In genomic region chr17:42079541-42079940, GRCh38 we compare ENCODE assay signal across 1 cellular context.
TF ChIP-seq lines count a peak whose summit lies in the region.

No MANE protein-coding gene starts in this region.

TF ChIP-seq in H1, 55 proteins besides CTCF, POLR2A, EP300 and RAD21:
- TF ChIP-seq SUZ12 (IDR thresholded peaks at IDR 0.05; ENCODE audit: low read length): no peak
- no peak for TF ChIP-seq ASH2L (IDR thresholded peaks at IDR 0.05; ENCODE audit: low read length)
- TF ChIP-seq SIN3A (conservative IDR thresholded peaks at IDR 0.05 in 1 of 2, IDR thresholded peaks at IDR 0.05 in 1 of 2; ENCODE audit: low read depth in 1 of 2, low read length in 2 of 2): no peak
- no peak for TF ChIP-seq FOSL1 (IDR thresholded peaks at IDR 0.05; ENCODE audit: insufficient read depth, low read depth, low read length)
- no peak for TF ChIP-seq SRF (IDR thresholded peaks at IDR 0.05; ENCODE audit: low read depth, low read length)
- TF ChIP-seq CHD1 (IDR thresholded peaks at IDR 0.05; ENCODE audit: low read depth, low read length): no peak
- no peak for TF ChIP-seq TBP (IDR thresholded peaks at IDR 0.05; ENCODE audit: low read depth, low read length)
- TF ChIP-seq TCF12 (IDR thresholded peaks at IDR 0.05; ENCODE audit: low read depth, low read length): no peak
- no peak for TF ChIP-seq SP4 (IDR thresholded peaks at IDR 0.05; ENCODE audit: low read length)
- no peak for TF ChIP-seq SAP30 (IDR thresholded peaks at IDR 0.05; ENCODE audit: insufficient read depth, insufficient replicate concordance, low read length)
- no peak for TF ChIP-seq EZH2 (IDR thresholded peaks at IDR 0.05; ENCODE audit: low read depth, low read length, severe bottlenecking)
- TF ChIP-seq RXRA (IDR thresholded peaks at IDR 0.05; ENCODE audit: insufficient read depth, low read depth, low read length): no peak
- TF ChIP-seq RBBP5 (IDR thresholded peaks at IDR 0.05; ENCODE audit: borderline replicate concordance, low read depth, low read length): no peak
- TF ChIP-seq CHD7 (IDR thresholded peaks at IDR 0.05; ENCODE audit: insufficient replicate concordance, low read length): no peak
- no peak for TF ChIP-seq JUND (IDR thresholded peaks at IDR 0.05; ENCODE audit: low read length)
- TF ChIP-seq CBX5 (IDR thresholded peaks at IDR 0.05; ENCODE audit: low read depth, low read length): no peak
- no peak for TF ChIP-seq CEBPB (IDR thresholded peaks at IDR 0.05; ENCODE audit: low read depth, low read length)
- TF ChIP-seq BCL11A (IDR thresholded peaks at IDR 0.05; ENCODE audit: low read depth in 2 of 2, low read length in 2 of 2): no peak
- TF ChIP-seq NRF1 (IDR thresholded peaks at IDR 0.05; ENCODE audit: low read depth, low read length): no peak
